ENCODE assay signal across 8 cellular contexts in genomic region chr13:36919833-36920611, GRCh38.
DNase-seq lines count a peak whose midpoint lies in the region; ATAC-seq and TF ChIP-seq lines count a peak whose summit lies in the region.

TSS of gene SMAD9 (minus strand) at chr13:36920238. CDS start at chr13:36879689, 40,549 bp downstream.

- peak within 1 kb of the TSS; percentile 54 for H3K27ac ChIP-seq in rectal smooth muscle tissue (ENCODE audit: low read depth, low read length)

- TF ChIP-seq CTCF in GM12865 (IDR thresholded peaks at IDR 0.05; ENCODE audit: insufficient read depth, low read depth, low read length, missing control alignments) (no peak), astrocyte of the spinal cord (IDR thresholded peaks at IDR 0.05; ENCODE audit: low read depth, low read length) (no peak)

- no peaks in the 10 kb centered on the region for H3K27me3 ChIP-seq in rectal smooth muscle tissue (ENCODE audit: control insufficient read depth, insufficient read depth, low read length)

- H3K4me1 ChIP-seq in rectal smooth muscle tissue (ENCODE audit: control insufficient read depth, insufficient read depth, low read length): peaks cover 4% of the 10 kb centered on the region

- H3K4me3 ChIP-seq in GM12865 (ENCODE audit: low read depth, low read length): peak within 1 kb of the TSS; percentile 40
- H3K4me3 ChIP-seq in astrocyte of the spinal cord (ENCODE audit: low read depth, low read length): peak within 1 kb of the TSS; percentile 75
- H3K4me3 ChIP-seq in rectal smooth muscle tissue (ENCODE audit: low read length): peak within 1 kb of the TSS; percentile 75

- DNase-seq in ACHN (peak; percentile 41), GM12865 (ENCODE audit: low read depth) (peak; percentile 59), NCI-H82 (lab: John Stamatoyannopoulos, UW) (peak; percentile 94), astrocyte of the spinal cord (ENCODE audit: low read depth, low spot score) (peak; percentile 62), hypothalamus (lab: John Stamatoyannopoulos, UW) (peak in 46 of 51 donors; percentile 5 to 84 (median 42))
- no peak for DNase-seq in activated effector memory CD4-positive, alpha-beta T cell treated with Interleukin-2 at 50 U/mL for 16 hours

- H3K36me3 ChIP-seq in rectal smooth muscle tissue (ENCODE audit: control insufficient read depth, insufficient read depth, low read length): no peaks in the 10 kb centered on the region

- in situ Hi-C loops in ACHN (cut with HindIII; ENCODE audit: low pct_ligation_motif_present, low pct_unique_long_range_greater_than_20kb, low sequenced_read_pairs) (no loop called here), astrocyte of the spinal cord (cut with HindIII; ENCODE audit: low sequenced_read_pairs) (no loop called here)

- no peak within 1 kb of the TSS for H3K9ac ChIP-seq in rectal smooth muscle tissue (ENCODE audit: low read length)

- ATAC-seq in HG03103 (IDR thresholded peaks at IDR 0.05; ENCODE audit: low read depth, unreplicated experiment): peak; percentile 55
